ENCODE assay signal across 21 cellular contexts in genomic region chr6:89708316-89708715, GRCh38.
"Had no signal": no experiment of that assay in that cellular context is flagged by ENCODE, and none has a peak within 500 bp of the region (broad histone marks: within the 10 kb centered on the region; RNA-seq: fewer than 3 reads in every experiment).

No MANE protein-coding gene starts in this region.

- H3K9me3 ChIP-seq: gastroesophageal sphincter, left lung, mucosa of descending colon had no signal

- DNase-seq: activated CD4-positive, alpha-beta memory T cell treated with anti-CD3 and anti-CD28 coated beads for 36 hours; activated CD4-positive, alpha-beta T cell treated with anti-CD3 and anti-CD28 coated beads, Interleukin-2, amount 10 ng/mL, durations not matched to agents 24 days and 14 days; activated CD8-positive, alpha-beta memory T cell treated with anti-CD3 and anti-CD28 coated beads, Interleukin-2, amount 50 U/mL, for 4 hours; activated gamma-delta T cell treated with Interleukin-2 at 50 U/mL for 16 hours; activated T-cell treated with anti-CD3 and anti-CD28 coated beads, Interleukin-2, amount 50 U/mL, for 24 hours; anterior cingulate cortex; dermis blood vessel endothelial cell; effector CD4-positive, alpha-beta T cell; kidney glomerular epithelial cell; left lung; mucosa of descending colon; stimulated activated CD4-positive, alpha-beta T cell treated with anti-CD3 and anti-CD28 coated beads, Interleukin-4, amount 100 ng/mL, for 24 hours; substantia nigra had no signal

- H3K4me3 ChIP-seq: gastroesophageal sphincter, left lung, lung, mucosa of descending colon, skin epidermis had no signal

- H3K4me1 ChIP-seq: gastroesophageal sphincter, left lung had no signal

- H3K27ac ChIP-seq: gastroesophageal sphincter, left lung, skin epidermis had no signal

- ATAC-seq: gastroesophageal sphincter; left lung; mucosa of descending colon; natural killer cell treated with Interleukin-12 subunit alpha and Interleukin-12 subunit beta and Interleukin-15 and Interleukin-18, amount 100 ng/mL, for 72 hours; sciatic nerve; stimulated activated effector memory CD8-positive, alpha-beta T cell treated with anti-CD3 and anti-CD28 coated beads, Interleukin-12 subunit alpha, Interleukin-12 subunit beta, amount 100 ng/mL, for 72 hours had no signal

- H3K27me3 ChIP-seq: gastroesophageal sphincter, left lung had no signal

- FAIRE-seq: colon, endometrium had no signal
